31 cellular contexts compared by ENCODE assay signal in genomic region chr4:180973894-180974293, GRCh38.
"Had no signal": no experiment of that assay in that cellular context is flagged by ENCODE, and none has a peak within 500 bp of the region (broad histone marks: within the 10 kb centered on the region; RNA-seq: fewer than 3 reads in every experiment).

No MANE protein-coding gene starts in this region.

- FAIRE-seq: bronchial epithelial cell, TTC549 had no signal

- ATAC-seq: activated CD4-positive, alpha-beta T cell treated with anti-CD3 and anti-CD28 coated beads for 36 hours; activated CD4-positive, CD25-positive, alpha-beta regulatory T cell treated with anti-CD3 and anti-CD28 coated beads, Interleukin-2, amount 50 U/mL, for 24 hours; activated CD8-positive, alpha-beta memory T cell treated with anti-CD3 and anti-CD28 coated beads, Interleukin-2, amount 10 ng/mL, durations not matched to agents 7 days and 5 days; activated CD8-positive, alpha-beta T cell treated with anti-CD3 and anti-CD28 coated beads, Interleukin-2, amount 10 ng/mL, durations not matched to agents 7 days and 5 days; activated naive CD8-positive, alpha-beta T cell treated with anti-CD3 and anti-CD28 coated beads, Interleukin-2, amount 50 U/mL, for 24 hours; WTC11 had no signal

- DNase-seq: activated CD4-positive, alpha-beta memory T cell treated with anti-CD3 and anti-CD28 coated beads, Interleukin-2, amount 10 ng/mL, durations not matched to agents 7 days and 5 days; activated CD4-positive, alpha-beta T cell treated with anti-CD3 and anti-CD28 coated beads for 1 hour; activated CD4-positive, alpha-beta T cell treated with anti-CD3 and anti-CD28 coated beads for 36 hours; activated CD4-positive, alpha-beta T cell treated with anti-CD3 and anti-CD28 coated beads for 48 hours; activated CD4-positive, alpha-beta T cell treated with anti-CD3 and anti-CD28 coated beads, Interleukin-2, amount 10 ng/mL, durations not matched to agents 7 days and 5 days; activated CD4-positive, alpha-beta T cell treated with anti-CD3 and anti-CD28 coated beads, Interleukin-2, amount 50 U/mL, for 48 hours; activated CD4-positive, CD25-positive, alpha-beta regulatory T cell; activated CD8-positive, alpha-beta memory T cell treated with anti-CD3 and anti-CD28 coated beads for 24 hours; activated CD8-positive, alpha-beta memory T cell treated with anti-CD3 and anti-CD28 coated beads, Interleukin-2, amount 10 ng/mL, durations not matched to agents 7 days and 5 days; activated CD8-positive, alpha-beta memory T cell treated with anti-CD3 and anti-CD28 coated beads, Interleukin-2, amount 50 U/mL, for 48 hours; activated CD8-positive, alpha-beta T cell treated with anti-CD3 and anti-CD28 coated beads, Interleukin-2, amount 10 ng/mL, durations not matched to agents 7 days and 5 days; activated effector memory CD4-positive, alpha-beta T cell treated with Interleukin-2 at 50 U/mL for 16 hours; activated gamma-delta T cell; activated naive CD4-positive, alpha-beta T cell treated with anti-CD3 and anti-CD28 coated beads, Interleukin-2, amount 10 ng/mL, durations not matched to agents 7 days and 5 days; activated naive CD4-positive, alpha-beta T cell treated with Interleukin-2 at 50 U/mL for 16 hours; activated naive CD8-positive, alpha-beta T cell treated with anti-CD3 and anti-CD28 coated beads, Interleukin-2, amount 10 ng/mL, durations not matched to agents 7 days and 5 days; activated naive CD8-positive, alpha-beta T cell treated with anti-CD3 and anti-CD28 coated beads, Interleukin-2, amount 50 U/mL, for 24 hours; activated T-cell treated with anti-CD3 and anti-CD28 coated beads, Interleukin-2, amount 50 U/mL, for 24 hours; activated T-cell treated with anti-CD3 and anti-CD28 coated beads, Interleukin-2, amount 50 U/mL, for 48 hours; amygdala; anterior cingulate cortex; caudate nucleus; T-helper 2 cell; T-helper 9 cell; WERI-Rb-1 had no signal

- H3K36me3 ChIP-seq: ascending aorta, cardiac muscle cell, WERI-Rb-1 had no signal

- H3K9me3 ChIP-seq: ascending aorta had no signal

- H3K27ac ChIP-seq: ascending aorta, cardiac muscle cell, WERI-Rb-1 had no signal

- H3K4me1 ChIP-seq: ascending aorta had no signal

- H3K4me3 ChIP-seq: ascending aorta, cardiac muscle cell had no signal

- H3K27me3 ChIP-seq: ascending aorta, cardiac muscle cell had no signal
